14 cellular contexts compared by ENCODE assay signal in genomic region chr12:52645120-52645761, GRCh38. TPM values are rescaled to one million over a fixed set of nuclear protein-coding genes. Genes with fewer than 3 reads are reported as not detected.
A peak's percentile ranks its signal among the peaks of the same experiment; 100 is the strongest.
DNase-seq lines count a peak whose midpoint lies in the region; ATAC-seq and TF ChIP-seq lines count a peak whose summit lies in the region.
"Had no signal": no experiment of that assay in that cellular context is flagged by ENCODE, and none has a peak within 500 bp of the region (broad histone marks: within the 10 kb centered on the region; RNA-seq: fewer than 3 reads in every experiment).

No MANE protein-coding gene starts in this region.

- H3K9me3 Mint-ChIP-seq in CD4-positive, alpha-beta T cell, result peaks cover 2% of the 10 kb centered on the region
- no peaks in the 10 kb centered on the region for H3K9me3 Mint-ChIP-seq in activated naive CD4-positive, alpha-beta T cell treated with anti-CD3 and anti-CD28 coated beads, Interleukin-2, amount 50 U/mL, for 24 hours
- H3K9me3 Mint-ChIP-seq in HFFc6, result no peaks in the 10 kb centered on the region

- peaks cover 92% of the 10 kb centered on the region for H3K4me1 Mint-ChIP-seq in CD4-positive, alpha-beta T cell (ENCODE audit: low read depth)
- H3K4me1 Mint-ChIP-seq in activated naive CD4-positive, alpha-beta T cell treated with anti-CD3 and anti-CD28 coated beads, Interleukin-2, amount 50 U/mL, for 24 hours, result peaks cover 99% of the 10 kb centered on the region
- H3K4me1 Mint-ChIP-seq in HFFc6 (ENCODE audit: low read depth), result no peaks in the 10 kb centered on the region

- peak; percentile 29 to 88 (median 44) for DNase-seq in CD4-positive, alpha-beta T cell
- DNase-seq in MV-4-11 (lab: John Stamatoyannopoulos, UW) (peak; percentile 29), lower lobe of right lung (no peak), NOMO-1 (lab: John Stamatoyannopoulos, UW; ENCODE audit: unreplicated experiment in 2 of 2) (no peak), HFFc6 (no peak), MM.1S (no peak)
- DNase-seq: adrenal gland, cortex of kidney, left cardiac atrium, spleen had no signal

- H3K4me3 ChIP-seq in lower lobe of right lung (no peak overlapping the region), MM.1S (ENCODE audit: low read length) (no peak overlapping the region)
- H3K4me3 ChIP-seq: adrenal gland, spleen had no signal

- intact Hi-C loops in CD4-positive, alpha-beta T cell (cut with DNase I, micrococcal nuclease), result loop anchor here (1.0 to 2.0 kb wide), 9 partner anchors 12 to 225 kb away; partner anchors contain the start of gene KRT1 (in 1 of the 2)
- intact Hi-C loops in lower lobe of right lung (cut with DNase I), result no loop called here

- POLR2A ChIA-PET in CD4-positive, alpha-beta T cell (lab: Charles Lee), result interaction anchor here (0.8 to 5.8 kb wide), 12 partner anchors 11 to 61 kb away, joined by 3 to 50 read pairs (median 5); partner anchors contain the start of gene KRT1

- H3K4me2 ChIP-seq in MM.1S (ENCODE audit: low read depth, low read length), result no peak overlapping the region

- peak overlapping the region; percentile 77 for H3K4me3 Mint-ChIP-seq in CD4-positive, alpha-beta T cell
- H3K4me3 Mint-ChIP-seq in activated naive CD4-positive, alpha-beta T cell treated with anti-CD3 and anti-CD28 coated beads, Interleukin-2, amount 50 U/mL, for 24 hours, result peak overlapping the region; percentile 61
- no peak overlapping the region for H3K4me3 Mint-ChIP-seq in HFFc6

- TF ChIP-seq CTCF in CD4-positive, alpha-beta T cell (IDR thresholded peaks at IDR 0.05), result no peak
- TF ChIP-seq CTCF in lower lobe of right lung (IDR thresholded peaks at IDR 0.05) (no peak), HFFc6 (IDR thresholded peaks at IDR 0.05) (no peak), MM.1S (IDR thresholded peaks at IDR 0.05; ENCODE audit: low read length) (no peak)

- no peaks in the 10 kb centered on the region for H3K4me1 ChIP-seq in lower lobe of right lung
- no peaks in the 10 kb centered on the region for H3K4me1 ChIP-seq in MM.1S (ENCODE audit: low read length)
- H3K4me1 ChIP-seq: adrenal gland had no signal

- H3F3A ChIP-seq in MM.1S (ENCODE audit: insufficient read depth, low read length), result no peaks in the 10 kb centered on the region

- no peak overlapping the region for H2AFZ ChIP-seq in MM.1S (ENCODE audit: low read length)

- CTCF ChIA-PET in CD4-positive, alpha-beta T cell (lab: Charles Lee), result interaction anchor here (1.0 kb wide), 1 partner anchor 59 kb away, joined by 3 read pairs; no protein-coding TSS in a partner anchor

- H4K20me1 ChIP-seq in MM.1S (ENCODE audit: insufficient read depth, low read length), result no peaks in the 10 kb centered on the region

- no peaks in the 10 kb centered on the region for H3K36me3 ChIP-seq in lower lobe of right lung
- no peaks in the 10 kb centered on the region for H3K36me3 ChIP-seq in MM.1S (replicated peaks; ENCODE audit: insufficient read depth, low read length)
- H3K36me3 ChIP-seq: adrenal gland, neutrophil, spleen had no signal

- H3K9me2 ChIP-seq in MM.1S (replicated peaks; ENCODE audit: insufficient read depth, low read length), result no peaks in the 10 kb centered on the region

- H3K9me3 ChIP-seq in CD4-positive, alpha-beta T cell (ENCODE audit: control insufficient read depth, low read length), result no peaks in the 10 kb centered on the region
- H3K9me3 ChIP-seq in lower lobe of right lung (no peaks in the 10 kb centered on the region), MM.1S (replicated peaks; ENCODE audit: insufficient read depth, low read length) (no peaks in the 10 kb centered on the region)
- H3K9me3 ChIP-seq: adrenal gland, neutrophil, spleen had no signal

- peak overlapping the region; percentile 99 for H3K27ac Mint-ChIP-seq in CD4-positive, alpha-beta T cell
- H3K27ac Mint-ChIP-seq in activated naive CD4-positive, alpha-beta T cell treated with anti-CD3 and anti-CD28 coated beads, Interleukin-2, amount 50 U/mL, for 24 hours, result peak overlapping the region; percentile 92
- no peak overlapping the region for H3K27ac Mint-ChIP-seq in HFFc6

- H3K9ac ChIP-seq in MM.1S (ENCODE audit: low read length), result no peak overlapping the region

- H3K79me2 ChIP-seq in MM.1S (ENCODE audit: low read length), result no peaks in the 10 kb centered on the region

- H3K27me3 ChIP-seq in CD4-positive, alpha-beta T cell (ENCODE audit: control insufficient read depth, insufficient read depth, low read length), result no peaks in the 10 kb centered on the region
- H3K27me3 ChIP-seq in lower lobe of right lung (ENCODE audit: low read depth) (peaks cover 8% of the 10 kb centered on the region), MM.1S (replicated peaks; ENCODE audit: insufficient read depth, low read length) (peaks cover 39% of the 10 kb centered on the region)
- H3K27me3 ChIP-seq: neutrophil had no signal

- peak; percentile 89 for ATAC-seq in CD4-positive, alpha-beta T cell (ENCODE audit: poor library complexity)
- peak; percentile 45 to 69 for ATAC-seq in lower lobe of right lung
- no peak for ATAC-seq in GM18870 (IDR thresholded peaks at IDR 0.05; ENCODE audit: unreplicated experiment)

- peaks cover 5% of the 10 kb centered on the region for H3K36me3 Mint-ChIP-seq in CD4-positive, alpha-beta T cell (ENCODE audit: low read depth)
- H3K36me3 Mint-ChIP-seq in activated naive CD4-positive, alpha-beta T cell treated with anti-CD3 and anti-CD28 coated beads, Interleukin-2, amount 50 U/mL, for 24 hours, result peaks cover 2% of the 10 kb centered on the region
- H3K36me3 Mint-ChIP-seq in HFFc6 (ENCODE audit: low read depth), result no peaks in the 10 kb centered on the region

- H3K27me3 Mint-ChIP-seq in CD4-positive, alpha-beta T cell, result no peaks in the 10 kb centered on the region
- H3K27me3 Mint-ChIP-seq in activated naive CD4-positive, alpha-beta T cell treated with anti-CD3 and anti-CD28 coated beads, Interleukin-2, amount 50 U/mL, for 24 hours, result no peaks in the 10 kb centered on the region
- H3K27me3 Mint-ChIP-seq in HFFc6 (ENCODE audit: insufficient read depth), result peaks cover 54% of the 10 kb centered on the region

- peak overlapping the region; percentile 75 for H3K27ac ChIP-seq in CD4-positive, alpha-beta T cell (ENCODE audit: low read depth, low read length)
- H3K27ac ChIP-seq in lower lobe of right lung (no peak overlapping the region), MM.1S (ENCODE audit: low read length) (no peak overlapping the region)
- H3K27ac ChIP-seq: adrenal gland, neutrophil had no signal

RNA-seq across cellular contexts. Expression of gene KRT2, which starts 6.8 kb away (rescaled TPM):
- 1 to 10 TPM; 1.7 to 2.1 TPM for total RNA-seq in CD4-positive, alpha-beta T cell
- not detected for total RNA-seq in lower lobe of right lung
- not detected for total RNA-seq in HFFc6 (2021; fragmentation: NEBNext Ultra II Directional; extraction: Animal tissue kit (Norgen Biotek cat#: 25700))
- total RNA-seq: adrenal gland, frontal cortex, left cardiac atrium had no signal

RNA-seq across cellular contexts. Expression of gene KRT73, which starts 26.9 kb away (rescaled TPM):
- 10 to 100 TPM; 67.2 to 69.7 TPM for total RNA-seq in CD4-positive, alpha-beta T cell
- total RNA-seq in lower lobe of right lung, result not detected
- not detected for total RNA-seq in HFFc6 (2021; fragmentation: NEBNext Ultra II Directional; extraction: Animal tissue kit (Norgen Biotek cat#: 25700))
- total RNA-seq: frontal cortex, left cardiac atrium had no signal

RNA-seq across cellular contexts. Expression of gene KRT1, which starts 35.0 kb away (rescaled TPM):
- total RNA-seq in CD4-positive, alpha-beta T cell, result 1 to 10 TPM; 3.9 to 4.0 TPM
- 1.3 TPM for total RNA-seq in lower lobe of right lung
- total RNA-seq in HFFc6 (2021; fragmentation: NEBNext Ultra II Directional; extraction: Animal tissue kit (Norgen Biotek cat#: 25700)), result not detected

RNA-seq across cellular contexts. Expression of gene KRT72, which starts 44.0 kb away (rescaled TPM):
- 10 to 100 TPM; 82.2 to 83.4 TPM for total RNA-seq in CD4-positive, alpha-beta T cell
- not detected for total RNA-seq in lower lobe of right lung
- not detected for total RNA-seq in HFFc6 (2021; fragmentation: NEBNext Ultra II Directional; extraction: Animal tissue kit (Norgen Biotek cat#: 25700))
- total RNA-seq: frontal cortex, left cardiac atrium had no signal

RNA-seq across cellular contexts. Expression of gene KRT77, which starts 58.1 kb away (rescaled TPM):
- under 1 TPM; 0.11 to 0.20 TPM for total RNA-seq in CD4-positive, alpha-beta T cell
- total RNA-seq in lower lobe of right lung, result not detected
- total RNA-seq in HFFc6 (2021; fragmentation: NEBNext Ultra II Directional; extraction: Animal tissue kit (Norgen Biotek cat#: 25700)), result not detected
- total RNA-seq: adrenal gland, frontal cortex, left cardiac atrium, spleen had no signal

Comparison
In these comparisons a context has a peak if more than half of its experiments do, and no peak if none do; other contexts are left out.
1. DNase-seq: peak in CD4-positive, alpha-beta T cell (10 of 10) and MV-4-11 (single experiment); none in lower lobe of right lung (single experiment), NOMO-1 (0 of 2), HFFc6 (single experiment) and MM.1S (single experiment).
2. RNA of gene KRT73, which starts 26.9 kb away (total RNA-seq): 67.2 to 69.7 TPM in CD4-positive, alpha-beta T cell; not detected in lower lobe of right lung (single experiment) and not detected in HFFc6; every median in the first group is over 10 times any median in the second.